In the genomic region with DNA sequence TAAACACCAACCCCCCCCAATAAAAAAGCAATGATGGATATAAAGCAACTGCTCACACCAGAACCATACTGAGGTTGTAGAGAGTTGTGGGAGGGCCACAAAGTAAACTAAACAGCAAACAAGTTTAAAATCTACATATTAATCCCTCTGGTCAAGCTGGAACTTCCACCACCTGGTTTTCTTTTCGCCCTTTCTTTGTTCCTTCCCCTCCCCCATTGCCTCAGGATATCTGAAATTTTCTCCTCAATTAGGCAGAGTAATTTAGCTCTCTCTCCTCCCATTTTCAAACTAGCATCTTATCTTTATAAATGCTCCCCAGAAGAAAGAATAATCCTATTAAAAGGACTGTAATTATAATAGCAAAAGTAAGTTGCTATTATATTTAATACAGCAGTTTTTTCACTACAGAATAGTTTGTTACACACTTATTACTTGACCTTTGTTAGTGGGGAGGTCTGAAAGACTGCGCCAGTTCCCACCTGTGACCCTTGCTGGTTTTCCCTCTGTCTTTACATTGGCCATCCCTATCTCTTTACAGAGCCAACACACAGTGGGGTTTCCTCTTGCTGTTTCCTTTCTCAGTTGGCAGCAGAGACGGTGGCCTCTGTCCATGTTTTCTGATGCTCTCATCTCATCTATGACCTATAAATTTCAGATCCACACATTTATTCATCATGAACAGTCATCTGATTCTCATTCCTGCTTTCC, we compare ENCODE assay signal across 23 cellular contexts.
DNase-seq lines count a peak whose midpoint lies in the region; ATAC-seq and TF ChIP-seq lines count a peak whose summit lies in the region.
"Had no signal": no experiment of that assay in that cellular context is flagged by ENCODE, and none has a peak within 500 bp of the region (broad histone marks: within the 10 kb centered on the region; RNA-seq: fewer than 3 reads in every experiment).

No MANE protein-coding gene starts in this region.

- TF ChIP-seq CTCF in left ventricle myocardium inferior (IDR thresholded peaks at IDR 0.05; ENCODE audit: borderline replicate concordance), result no peak
- TF ChIP-seq CTCF in heart right ventricle (IDR thresholded peaks at IDR 0.05), result no peak
- no peak for TF ChIP-seq CTCF in VCaP (conservative IDR thresholded peaks at IDR 0.05)
- no peak for TF ChIP-seq CTCF in transverse colon (IDR thresholded peaks at IDR 0.05)

- 64 to 72% methylated on average over 3 of the region's 3 CpGs for WGBS in heart right ventricle, 2 donors
- 87 to 94% methylated on average over 2 to 3 of the region's 3 CpGs for WGBS in transverse colon (ENCODE audit: low coverage in 1 of 2), 2 donors

- intact Hi-C loops in left ventricle myocardium inferior (cut with micrococcal nuclease) (no loop called here), heart right ventricle (cut with DNase I) (no loop called here), transverse colon (cut with DNase I; ENCODE audit: low total_unique reads) (no loop called here)

- H3K27me3 Mint-ChIP-seq in T-helper 17 cell, result no peaks in the 10 kb centered on the region
- H3K27me3 Mint-ChIP-seq: activated naive CD8-positive, alpha-beta T cell treated with anti-CD3 and anti-CD28 coated beads, Interleukin-2, amount 10 ng/mL, durations not matched to agents 7 days and 5 days; brain had no signal

- no peak for TF ChIP-seq EP300 in transverse colon (IDR thresholded peaks at IDR 0.05; ENCODE audit: low read depth)

- H3K4me3 ChIP-seq in left ventricle myocardium inferior (no peak overlapping the region), heart right ventricle (no peak overlapping the region), iPS-20b (ENCODE audit: low read length) (peak overlapping the region; percentile 31; the same call in 1 of the 2 replicates), transverse colon (no peak overlapping the region)
- H3K4me3 ChIP-seq: mucosa of descending colon, right atrium auricular region, SJCRH30 had no signal

- no peaks in the 10 kb centered on the region for H3K36me3 ChIP-seq in left ventricle myocardium inferior
- H3K36me3 ChIP-seq in heart right ventricle, result no peaks in the 10 kb centered on the region
- H3K36me3 ChIP-seq in iPS-20b (ENCODE audit: insufficient read depth, low read depth, low read length), result no peaks in the 10 kb centered on the region
- H3K36me3 ChIP-seq in transverse colon, result no peaks in the 10 kb centered on the region
- H3K36me3 ChIP-seq: right atrium auricular region, SJCRH30 had no signal

- H3K27ac Mint-ChIP-seq in T-helper 17 cell, result no peak overlapping the region
- H3K27ac Mint-ChIP-seq: activated naive CD8-positive, alpha-beta T cell treated with anti-CD3 and anti-CD28 coated beads, Interleukin-2, amount 10 ng/mL, durations not matched to agents 7 days and 5 days; brain; T-helper 1 cell treated with Interleukin-12 subunit alpha and Interleukin-12 subunit beta and Interleukin-4 antibody, amounts not matched to agents 30 μg/mL and 1 μg/mL, for 36 hours had no signal

- no peak overlapping the region for H3K4me3 Mint-ChIP-seq in T-helper 17 cell
- H3K4me3 Mint-ChIP-seq: activated naive CD8-positive, alpha-beta T cell treated with anti-CD3 and anti-CD28 coated beads, Interleukin-2, amount 10 ng/mL, durations not matched to agents 7 days and 5 days; brain; T-helper 1 cell treated with Interleukin-12 subunit alpha and Interleukin-12 subunit beta and Interleukin-4 antibody, amounts not matched to agents 30 μg/mL and 1 μg/mL, for 36 hours had no signal

- peaks cover 18% of the 10 kb centered on the region for H3K4me1 ChIP-seq in left ventricle myocardium inferior
- H3K4me1 ChIP-seq in heart right ventricle, result peaks cover 0 to 34% (median 10%) of the 10 kb centered on the region in 9 donors
- H3K4me1 ChIP-seq in iPS-20b (ENCODE audit: insufficient read depth, low read length), result peaks cover 39% of the 10 kb centered on the region
- H3K4me1 ChIP-seq in transverse colon, result peaks cover 0 to 11% (median 0%) of the 10 kb centered on the region in 4 donors
- H3K4me1 ChIP-seq: SJCRH30 had no signal

- H3K27me3 ChIP-seq in left ventricle myocardium inferior (ENCODE audit: low read depth) (no peaks in the 10 kb centered on the region), heart right ventricle (no peaks in the 10 kb centered on the region), iPS-20b (ENCODE audit: insufficient read depth, low read length) (no peaks in the 10 kb centered on the region), transverse colon (no peaks in the 10 kb centered on the region)
- H3K27me3 ChIP-seq: right atrium auricular region, SJCRH30 had no signal

- TF ChIP-seq POLR2A in transverse colon (IDR thresholded peaks at IDR 0.05), result no peak

- peak overlapping the region; percentile 29; the same call in 1 of the 2 replicates for H3K9ac ChIP-seq in iPS-20b (ENCODE audit: low read depth, low read length)

- in situ Hi-C loops in transverse colon (cut with MboI; ENCODE audit: low pct_ligation_motif_present in 1 of 4, low pct_unique_long_range_greater_than_20kb in 1 of 4, low sequenced_read_pairs in 3 of 4), result no loop called here

- ATAC-seq in heart right ventricle (no peak), T-helper 17 cell (no peak), GM19455 (IDR thresholded peaks at IDR 0.05; ENCODE audit: unreplicated experiment) (no peak)
- ATAC-seq: HCT116, mucosa of descending colon had no signal

- DNase-seq in left ventricle myocardium inferior (no peak), heart right ventricle (no peak), occipital lobe (lab: John Stamatoyannopoulos, UW) (no peak), T-helper 17 cell (no peak), transverse colon (no peak)
- DNase-seq: activated CD4-positive, alpha-beta T cell treated with anti-CD3 and anti-CD28 coated beads, Interleukin-2, amount 50 U/mL, for 1 hour; activated naive CD8-positive, alpha-beta T cell treated with anti-CD3 and anti-CD28 coated beads, Interleukin-2, amount 10 ng/mL, durations not matched to agents 7 days and 5 days; cortex of kidney; IMR-90; left ventricle myocardium superior; mucosa of descending colon; NCI-H1436; NCI-H2171 treated with DMSO at 0.1 percent for 48 hours; NCI-H774; nucleus accumbens; SJCRH30 had no signal

- peaks cover 9% of the 10 kb centered on the region for H3K9me3 ChIP-seq in left ventricle myocardium inferior (replicated peaks)
- peaks cover 0 to 13% (median 0%) of the 10 kb centered on the region in 11 donors for H3K9me3 ChIP-seq in heart right ventricle
- no peaks in the 10 kb centered on the region for H3K9me3 ChIP-seq in iPS-20b (ENCODE audit: insufficient read depth, low read depth, low read length)
- no peaks in the 10 kb centered on the region for H3K9me3 ChIP-seq in T-helper 17 cell (ENCODE audit: control insufficient read depth, low read length, poor library complexity, severe bottlenecking)
- H3K9me3 ChIP-seq in transverse colon, result no peaks in the 10 kb centered on the region
- H3K9me3 ChIP-seq: mucosa of descending colon, right atrium auricular region, SJCRH30 had no signal

- H3K27ac ChIP-seq in left ventricle myocardium inferior (replicated peaks) (peak overlapping the region; percentile 45), heart right ventricle (no peak overlapping the region), VCaP (peak overlapping the region; percentile 77), iPS-20b (ENCODE audit: low read length) (peak overlapping the region; percentile 6), transverse colon (no peak overlapping the region)
- H3K27ac ChIP-seq: SJCRH30 had no signal

- no peaks in the 10 kb centered on the region for H3K36me3 Mint-ChIP-seq in T-helper 17 cell (ENCODE audit: low read depth)
- H3K36me3 Mint-ChIP-seq: brain had no signal

- H3K4me1 Mint-ChIP-seq in T-helper 17 cell, result peaks cover 3% of the 10 kb centered on the region

Comparison
In these comparisons a context has a peak if more than half of its experiments do, and no peak if none do; other contexts are left out.
1. H3K27ac ChIP-seq: peak in left ventricle myocardium inferior (single experiment), VCaP (single experiment) and iPS-20b (single experiment); none in heart right ventricle (0 of 10) and transverse colon (0 of 4).